Comparison of ENCODE assay signal across 18 cellular contexts in genomic region chr5:34603378-34603777, GRCh38. TPM values are rescaled to one million over a fixed set of nuclear protein-coding genes. Genes with fewer than 3 reads are reported as not detected.
DNase-seq lines count a peak whose midpoint lies in the region; ATAC-seq, FAIRE-seq and TF ChIP-seq lines count a peak whose summit lies in the region.
"Had no signal": no experiment of that assay in that cellular context is flagged by ENCODE, and none has a peak within 500 bp of the region (broad histone marks: within the 10 kb centered on the region; RNA-seq: fewer than 3 reads in every experiment).

No MANE protein-coding gene starts in this region.

- peak overlapping the region; percentile 79; the same call in 1 of the 3 replicates for H2BK15ac ChIP-seq in IMR-90 (ENCODE audit: low read depth, low read length)

- H2AK5ac ChIP-seq in IMR-90 (ENCODE audit: low read depth, low read length), result peak overlapping the region; percentile 37; the same call in 1 of the 2 replicates

- BruUV-seq in IMR-90 (replicated peaks; lab: Mats Ljungman, UMichigan), result no TSS peak

- no peak overlapping the region for H3K9ac ChIP-seq in IMR-90 (ENCODE audit: low read depth, low read length)

- no peak for TF ChIP-seq POLR2A in IMR-90 (IDR thresholded peaks at IDR 0.05; ENCODE audit: low read depth, low read length)

- FAIRE-seq in RCC 7860 (lab: Jason Lieb, UNC), result no peak
- FAIRE-seq: GM12892, GM19239, H1, HepG2, HTR-8/SVneo had no signal

- ATAC-seq in IMR-90 (ENCODE audit: low read depth) (no peak), omental fat pad (ENCODE audit: low FRiP score) (no peak)
- ATAC-seq in naive thymus-derived CD8-positive, alpha-beta T cell, result no peak
- ATAC-seq: HepG2 had no signal

- H3K9me3 ChIP-seq in IMR-90 (ENCODE audit: control insufficient read depth, insufficient read depth, low read length) (no peaks in the 10 kb centered on the region), osteoblast (ENCODE audit: low read depth, low read length) (no peaks in the 10 kb centered on the region)
- H3K9me3 ChIP-seq: Caco-2, HAP-1 had no signal

- no peak for DNase-seq in IMR-90
- peak; percentile 38 for DNase-seq in RCC 7860 (ENCODE audit: low spot score)
- DNase-seq in epithelial cell of prostate (ENCODE audit: low read depth, low spot score), result no peak
- DNase-seq in osteoblast (ENCODE audit: insufficient read length, low spot score, missing footprints), result no peak
- DNase-seq in omental fat pad (ENCODE audit: low spot score), result no peak
- DNase-seq in naive thymus-derived CD8-positive, alpha-beta T cell, result no peak
- no peak for DNase-seq in stimulated activated naive CD4-positive, alpha-beta T cell treated with Interleukin-2 at 50 U/mL for 16 hours (lab: John Stamatoyannopoulos, UW)
- DNase-seq: Caco-2; CD8-positive, alpha-beta memory T cell; DND-41; GDM1 had no signal

- no peak overlapping the region for H3K56ac ChIP-seq in IMR-90 (ENCODE audit: extremely low read depth, insufficient read depth, low read length)

- no peak overlapping the region for H3K14ac ChIP-seq in IMR-90 (replicated peaks; ENCODE audit: low read depth, low read length)

- no peak overlapping the region for H2AK9ac ChIP-seq in IMR-90 (replicated peaks; ENCODE audit: low read depth, low read length, poor library complexity)

- CTCF ChIA-PET in IMR-90 (lab: Yijun Ruan, JAX), result no interaction called here

- H2BK20ac ChIP-seq in IMR-90 (ENCODE audit: low read depth, low read length), result no peak overlapping the region

- WGBS in IMR-90 (ENCODE audit: extremely low coverage in 2 of 2, insufficient read length in 1 of 2), 2 experiments, result no CpG with 5 or more reads among the region's 2 CpGs

- H4K8ac ChIP-seq in IMR-90 (ENCODE audit: low read depth in 2 of 2, low read length in 2 of 2), result 0 out of 4 replicates have a peak overlapping the region, but pooled peaks of 1 of the 2 experiments have one; percentile 1

- no peak overlapping the region for H3K27ac Mint-ChIP-seq in naive thymus-derived CD8-positive, alpha-beta T cell
- H3K27ac Mint-ChIP-seq: CD8-positive, alpha-beta memory T cell had no signal

- no peak overlapping the region for H3K4me3 Mint-ChIP-seq in naive thymus-derived CD8-positive, alpha-beta T cell
- H3K4me3 Mint-ChIP-seq: CD8-positive, alpha-beta memory T cell had no signal

- H3K79me1 ChIP-seq in IMR-90 (ENCODE audit: low read depth in 1 of 2, low read length in 2 of 2), result peaks cover 3 to 20% of the 10 kb centered on the region in 2 experiments; a peak in 3 of 4 replicates

- H3K4me1 ChIP-seq in IMR-90 (ENCODE audit: control insufficient read depth, insufficient read depth, low read length) (peaks cover 11% of the 10 kb centered on the region), osteoblast (ENCODE audit: insufficient read depth, low read length) (peaks cover 18% of the 10 kb centered on the region)
- H3K4me1 ChIP-seq: Caco-2 had no signal

- peak overlapping the region; percentile 26; the same call in 1 of the 2 replicates for H2BK120ac ChIP-seq in IMR-90 (ENCODE audit: low read depth, low read length)

- H4K20me1 ChIP-seq in IMR-90 (ENCODE audit: insufficient read depth, low read length) (no peaks in the 10 kb centered on the region), osteoblast (ENCODE audit: insufficient read depth, low read length) (no peaks in the 10 kb centered on the region)

- dilution Hi-C loops in IMR-90 (cut with HindIII; ENCODE audit: low sequenced_read_pairs, unreplicated experiment), result no loop called here

- no peak overlapping the region for H3K18ac ChIP-seq in IMR-90 (ENCODE audit: low read depth, low read length)

- H3K79me2 ChIP-seq in osteoblast (ENCODE audit: insufficient read depth, low read length), result no peaks in the 10 kb centered on the region

- TF ChIP-seq RAD21 in IMR-90 (IDR thresholded peaks at IDR 0.05; ENCODE audit: low read length), result no peak

- no peak overlapping the region for H4K91ac ChIP-seq in IMR-90 (ENCODE audit: insufficient read depth, low read depth, low read length)

- H3K9me3 Mint-ChIP-seq in naive thymus-derived CD8-positive, alpha-beta T cell, result no peaks in the 10 kb centered on the region
- H3K9me3 Mint-ChIP-seq: CD8-positive, alpha-beta memory T cell had no signal

- intact Hi-C loops in IMR-90 (cut with micrococcal nuclease), result no loop called here

- POLR2A ChIA-PET in IMR-90 (lab: Charles Lee; ENCODE audit: unreplicated experiment), result no interaction called here
- POLR2A ChIA-PET in naive thymus-derived CD8-positive, alpha-beta T cell (lab: Charles Lee), result no interaction called here

- TF ChIP-seq CTCF in IMR-90 (conservative IDR thresholded peaks at IDR 0.05; ENCODE audit: low read depth, low read length) (no peak), osteoblast (IDR thresholded peaks at IDR 0.05; ENCODE audit: extremely low read depth, low read depth, low read length) (no peak), omental fat pad (IDR thresholded peaks at IDR 0.05) (no peak)

- H3K4me3 ChIP-seq in IMR-90 (ENCODE audit: insufficient read depth, low read depth, low read length), result no peak overlapping the region
- H3K4me3 ChIP-seq in osteoblast (ENCODE audit: insufficient read depth, low read length), result no peak overlapping the region
- H3K4me3 ChIP-seq: HAP-1 had no signal

- H3K36me3 ChIP-seq in IMR-90 (ENCODE audit: control insufficient read depth, insufficient read depth, low read length), result no peaks in the 10 kb centered on the region
- no peaks in the 10 kb centered on the region for H3K36me3 ChIP-seq in osteoblast (ENCODE audit: insufficient read depth, low read length)
- H3K36me3 ChIP-seq: HAP-1 had no signal

- H3K4me2 ChIP-seq in IMR-90 (ENCODE audit: low read depth, low read length) (no peak overlapping the region), osteoblast (ENCODE audit: insufficient read depth, low read length) (no peak overlapping the region)

- H3K27me3 ChIP-seq in IMR-90 (ENCODE audit: control insufficient read depth, insufficient read depth, low read length) (no peaks in the 10 kb centered on the region), osteoblast (ENCODE audit: insufficient read depth, low read length) (no peaks in the 10 kb centered on the region)

- H4K5ac ChIP-seq in IMR-90 (ENCODE audit: low read depth, low read length), result no peak overlapping the region

- no peak overlapping the region for H2BK5ac ChIP-seq in IMR-90 (ENCODE audit: low read depth, low read length, poor library complexity, severe bottlenecking)

- H3K4me1 Mint-ChIP-seq in naive thymus-derived CD8-positive, alpha-beta T cell, result no peaks in the 10 kb centered on the region
- H3K4me1 Mint-ChIP-seq: CD8-positive, alpha-beta memory T cell had no signal

- peaks cover 0 to 7% (median 6%) of the 10 kb centered on the region in 5 donors for H3K27me3 Mint-ChIP-seq in naive thymus-derived CD8-positive, alpha-beta T cell

- no peak overlapping the region for H3K27ac ChIP-seq in IMR-90 (ENCODE audit: insufficient read depth, low read length)
- H3K27ac ChIP-seq in epithelial cell of prostate, result peak overlapping the region; percentile 18
- H3K27ac ChIP-seq in osteoblast (ENCODE audit: low read depth, low read length), result no peak overlapping the region
- H3K27ac ChIP-seq: 22Rv1 had no signal

- in situ Hi-C loops in IMR-90 (cut with MboI; ENCODE audit: low sequenced_read_pairs), result no loop called here

- H3K4ac ChIP-seq in IMR-90 (ENCODE audit: low read depth, low read length), result no peak overlapping the region

- peaks cover 11% of the 10 kb centered on the region for H3K9me1 ChIP-seq in IMR-90 (ENCODE audit: insufficient read depth, low read length)

- H3K36me3 Mint-ChIP-seq in naive thymus-derived CD8-positive, alpha-beta T cell, result no peaks in the 10 kb centered on the region
- H3K36me3 Mint-ChIP-seq: CD8-positive, alpha-beta memory T cell had no signal

- no peak overlapping the region for H2AFZ ChIP-seq in IMR-90 (replicated peaks; ENCODE audit: low read length, poor library complexity)
- H2AFZ ChIP-seq in osteoblast (ENCODE audit: low read length), result peak overlapping the region; percentile 50

- no peak overlapping the region for H3K23ac ChIP-seq in IMR-90 (ENCODE audit: low read depth, low read length)

TF ChIP-seq in IMR-90, 13 proteins besides CTCF, POLR2A, EP300 and RAD21 (continues in another document):
- TF ChIP-seq SMC3 (IDR thresholded peaks at IDR 0.05; ENCODE audit: low read depth, low read length), result no peak
- no peak for TF ChIP-seq BHLHE40 (IDR thresholded peaks at IDR 0.05; ENCODE audit: low read depth, low read length)
- no peak for TF ChIP-seq FOS (IDR thresholded peaks at IDR 0.05; ENCODE audit: low read depth, low read length)
- no peak for TF ChIP-seq MAFK (IDR thresholded peaks at IDR 0.05; ENCODE audit: low read depth, low read length)
- no peak for TF ChIP-seq NFE2L2 (IDR thresholded peaks at IDR 0.05; ENCODE audit: low read depth, low read length)
- TF ChIP-seq, protein P1, sequence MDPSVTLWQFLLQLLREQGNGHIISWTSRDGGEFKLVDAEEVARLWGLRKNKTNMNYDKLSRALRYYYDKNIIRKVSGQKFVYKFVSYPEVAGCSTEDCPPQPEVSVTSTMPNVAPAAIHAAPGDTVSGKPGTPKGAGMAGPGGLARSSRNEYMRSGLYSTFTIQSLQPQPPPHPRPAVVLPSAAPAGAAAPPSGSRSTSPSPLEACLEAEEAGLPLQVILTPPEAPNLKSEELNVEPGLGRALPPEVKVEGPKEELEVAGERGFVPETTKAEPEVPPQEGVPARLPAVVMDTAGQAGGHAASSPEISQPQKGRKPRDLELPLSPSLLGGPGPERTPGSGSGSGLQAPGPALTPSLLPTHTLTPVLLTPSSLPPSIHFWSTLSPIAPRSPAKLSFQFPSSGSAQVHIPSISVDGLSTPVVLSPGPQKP (IDR thresholded peaks at IDR 0.05; ENCODE audit: borderline replicate concordance, low read depth, low read length), result no peak
- TF ChIP-seq CEBPB (IDR thresholded peaks at IDR 0.05; ENCODE audit: low read depth, low read length), result no peak
- TF ChIP-seq MAZ (IDR thresholded peaks at IDR 0.05; ENCODE audit: borderline replicate concordance, low read depth, low read length), result no peak
- no peak for TF ChIP-seq RCOR1 (IDR thresholded peaks at IDR 0.05; ENCODE audit: insufficient replicate concordance, low read length)
- TF ChIP-seq MXI1 (IDR thresholded peaks at IDR 0.05; ENCODE audit: borderline replicate concordance, low read depth, low read length), result no peak
- no peak for TF ChIP-seq CHD1 (IDR thresholded peaks at IDR 0.05; ENCODE audit: low read depth, low read length)
- TF ChIP-seq RFX5 (IDR thresholded peaks at IDR 0.05; ENCODE audit: low read depth, low read length), result no peak

RNA-seq across cellular contexts. Expression of gene RAI14, which starts 52.8 kb away (rescaled TPM):
- total RNA-seq in IMR-90 (2012; rRNA removed), result 267 and 361 TPM in 2 replicates
- polyA plus RNA-seq in IMR-90 (2012; rRNA removed), result 191 and 221 TPM in 2 replicates
- 68.3 and 80.0 TPM in 2 replicates for polyA plus RNA-seq in IMR-90 (2012; cell fraction: cytosol; rRNA removed)
- polyA plus RNA-seq in IMR-90 (2012; cell fraction: nucleus; rRNA removed; ENCODE audit: low replicate concordance), result 60.2 and 146 TPM in 2 replicates
- 138 and 149 TPM in 2 replicates for total RNA-seq in osteoblast
- total RNA-seq in omental fat pad, result 10 to 100 TPM; 16.4 to 32.2 (median 18.8) TPM
- total RNA-seq in naive thymus-derived CD8-positive, alpha-beta T cell, result not detected
- not detected for polyA plus RNA-seq in naive thymus-derived CD8-positive, alpha-beta T cell

Comparison
In these comparisons a context has a peak if more than half of its experiments do, and no peak if none do; other contexts are left out.
1. RNA of gene RAI14, which starts 52.8 kb away (total RNA-seq): 267 to 361 TPM in IMR-90, 138 to 149 TPM in osteoblast and 16.4 to 32.2 TPM in omental fat pad; not detected in naive thymus-derived CD8-positive, alpha-beta T cell; every median in the first group is over 10 times any median in the second.